In genomic region chr22:40067639-40068038, GRCh38 we compare ENCODE assay signal across 1 cellular context.
TF ChIP-seq lines count a peak whose summit lies in the region.

No MANE protein-coding gene starts in this region.

TF ChIP-seq in WTC11, 78 proteins besides CTCF, POLR2A, EP300 and RAD21 (continued from another document):
- no peak for TF ChIP-seq ZNF532 (CRISPR knock-in tag; IDR thresholded peaks at IDR 0.05; ENCODE audit: borderline replicate concordance)
- no peak for TF ChIP-seq SMAD3 (CRISPR knock-in tag; IDR thresholded peaks at IDR 0.05; ENCODE audit: borderline replicate concordance)
- TF ChIP-seq TEAD1 (CRISPR knock-in tag; IDR thresholded peaks at IDR 0.05) = no peak
- TF ChIP-seq FOXP1 (CRISPR knock-in tag; IDR thresholded peaks at IDR 0.05; ENCODE audit: borderline replicate concordance) = no peak
- TF ChIP-seq, protein P1, sequence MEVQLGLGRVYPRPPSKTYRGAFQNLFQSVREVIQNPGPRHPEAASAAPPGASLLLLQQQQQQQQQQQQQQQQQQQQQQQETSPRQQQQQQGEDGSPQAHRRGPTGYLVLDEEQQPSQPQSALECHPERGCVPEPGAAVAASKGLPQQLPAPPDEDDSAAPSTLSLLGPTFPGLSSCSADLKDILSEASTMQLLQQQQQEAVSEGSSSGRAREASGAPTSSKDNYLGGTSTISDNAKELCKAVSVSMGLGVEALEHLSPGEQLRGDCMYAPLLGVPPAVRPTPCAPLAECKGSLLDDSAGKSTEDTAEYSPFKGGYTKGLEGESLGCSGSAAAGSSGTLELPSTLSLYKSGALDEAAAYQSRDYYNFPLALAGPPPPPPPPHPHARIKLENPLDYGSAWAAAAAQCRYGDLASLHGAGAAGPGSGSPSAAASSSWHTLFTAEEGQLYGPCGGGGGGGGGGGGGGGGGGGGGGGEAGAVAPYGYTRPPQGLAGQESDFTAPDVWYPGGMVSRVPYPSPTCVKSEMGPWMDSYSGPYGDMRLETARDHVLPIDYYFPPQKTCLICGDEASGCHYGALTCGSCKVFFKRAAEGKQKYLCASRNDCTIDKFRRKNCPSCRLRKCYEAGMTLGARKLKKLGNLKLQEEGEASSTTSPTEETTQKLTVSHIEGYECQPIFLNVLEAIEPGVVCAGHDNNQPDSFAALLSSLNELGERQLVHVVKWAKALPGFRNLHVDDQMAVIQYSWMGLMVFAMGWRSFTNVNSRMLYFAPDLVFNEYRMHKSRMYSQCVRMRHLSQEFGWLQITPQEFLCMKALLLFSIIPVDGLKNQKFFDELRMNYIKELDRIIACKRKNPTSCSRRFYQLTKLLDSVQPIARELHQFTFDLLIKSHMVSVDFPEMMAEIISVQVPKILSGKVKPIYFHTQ (CRISPR knock-in tag; IDR thresholded peaks at IDR 0.05) = no peak
- TF ChIP-seq IRF2 (CRISPR knock-in tag; IDR thresholded peaks at IDR 0.05; ENCODE audit: borderline replicate concordance, low read depth) = no peak
- TF ChIP-seq TP53 (CRISPR knock-in tag; IDR thresholded peaks at IDR 0.05) = no peak
- TF ChIP-seq, protein P2, sequence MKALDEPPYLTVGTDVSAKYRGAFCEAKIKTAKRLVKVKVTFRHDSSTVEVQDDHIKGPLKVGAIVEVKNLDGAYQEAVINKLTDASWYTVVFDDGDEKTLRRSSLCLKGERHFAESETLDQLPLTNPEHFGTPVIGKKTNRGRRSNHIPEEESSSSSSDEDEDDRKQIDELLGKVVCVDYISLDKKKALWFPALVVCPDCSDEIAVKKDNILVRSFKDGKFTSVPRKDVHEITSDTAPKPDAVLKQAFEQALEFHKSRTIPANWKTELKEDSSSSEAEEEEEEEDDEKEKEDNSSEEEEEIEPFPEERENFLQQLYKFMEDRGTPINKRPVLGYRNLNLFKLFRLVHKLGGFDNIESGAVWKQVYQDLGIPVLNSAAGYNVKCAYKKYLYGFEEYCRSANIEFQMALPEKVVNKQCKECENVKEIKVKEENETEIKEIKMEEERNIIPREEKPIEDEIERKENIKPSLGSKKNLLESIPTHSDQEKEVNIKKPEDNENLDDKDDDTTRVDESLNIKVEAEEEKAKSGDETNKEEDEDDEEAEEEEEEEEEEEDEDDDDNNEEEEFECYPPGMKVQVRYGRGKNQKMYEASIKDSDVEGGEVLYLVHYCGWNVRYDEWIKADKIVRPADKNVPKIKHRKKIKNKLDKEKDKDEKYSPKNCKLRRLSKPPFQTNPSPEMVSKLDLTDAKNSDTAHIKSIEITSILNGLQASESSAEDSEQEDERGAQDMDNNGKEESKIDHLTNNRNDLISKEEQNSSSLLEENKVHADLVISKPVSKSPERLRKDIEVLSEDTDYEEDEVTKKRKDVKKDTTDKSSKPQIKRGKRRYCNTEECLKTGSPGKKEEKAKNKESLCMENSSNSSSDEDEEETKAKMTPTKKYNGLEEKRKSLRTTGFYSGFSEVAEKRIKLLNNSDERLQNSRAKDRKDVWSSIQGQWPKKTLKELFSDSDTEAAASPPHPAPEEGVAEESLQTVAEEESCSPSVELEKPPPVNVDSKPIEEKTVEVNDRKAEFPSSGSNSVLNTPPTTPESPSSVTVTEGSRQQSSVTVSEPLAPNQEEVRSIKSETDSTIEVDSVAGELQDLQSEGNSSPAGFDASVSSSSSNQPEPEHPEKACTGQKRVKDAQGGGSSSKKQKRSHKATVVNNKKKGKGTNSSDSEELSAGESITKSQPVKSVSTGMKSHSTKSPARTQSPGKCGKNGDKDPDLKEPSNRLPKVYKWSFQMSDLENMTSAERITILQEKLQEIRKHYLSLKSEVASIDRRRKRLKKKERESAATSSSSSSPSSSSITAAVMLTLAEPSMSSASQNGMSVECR (CRISPR knock-in tag; IDR thresholded peaks at IDR 0.05; ENCODE audit: borderline replicate concordance) = no peak
- no peak for TF ChIP-seq OVOL2 (CRISPR knock-in tag; IDR thresholded peaks at IDR 0.05; ENCODE audit: borderline replicate concordance)
- no peak for TF ChIP-seq NR3C1 (CRISPR knock-in tag; conservative IDR thresholded peaks at IDR 0.05; ENCODE audit: low read depth)
- TF ChIP-seq MYBL2 (CRISPR knock-in tag; IDR thresholded peaks at IDR 0.05) = no peak
- TF ChIP-seq ATF6 (CRISPR knock-in tag; IDR thresholded peaks at IDR 0.05) = no peak
- no peak for TF ChIP-seq CBFB (CRISPR knock-in tag; IDR thresholded peaks at IDR 0.05; ENCODE audit: low read depth)
